ENCODE assay signal across 12 cellular contexts in the genomic region with DNA sequence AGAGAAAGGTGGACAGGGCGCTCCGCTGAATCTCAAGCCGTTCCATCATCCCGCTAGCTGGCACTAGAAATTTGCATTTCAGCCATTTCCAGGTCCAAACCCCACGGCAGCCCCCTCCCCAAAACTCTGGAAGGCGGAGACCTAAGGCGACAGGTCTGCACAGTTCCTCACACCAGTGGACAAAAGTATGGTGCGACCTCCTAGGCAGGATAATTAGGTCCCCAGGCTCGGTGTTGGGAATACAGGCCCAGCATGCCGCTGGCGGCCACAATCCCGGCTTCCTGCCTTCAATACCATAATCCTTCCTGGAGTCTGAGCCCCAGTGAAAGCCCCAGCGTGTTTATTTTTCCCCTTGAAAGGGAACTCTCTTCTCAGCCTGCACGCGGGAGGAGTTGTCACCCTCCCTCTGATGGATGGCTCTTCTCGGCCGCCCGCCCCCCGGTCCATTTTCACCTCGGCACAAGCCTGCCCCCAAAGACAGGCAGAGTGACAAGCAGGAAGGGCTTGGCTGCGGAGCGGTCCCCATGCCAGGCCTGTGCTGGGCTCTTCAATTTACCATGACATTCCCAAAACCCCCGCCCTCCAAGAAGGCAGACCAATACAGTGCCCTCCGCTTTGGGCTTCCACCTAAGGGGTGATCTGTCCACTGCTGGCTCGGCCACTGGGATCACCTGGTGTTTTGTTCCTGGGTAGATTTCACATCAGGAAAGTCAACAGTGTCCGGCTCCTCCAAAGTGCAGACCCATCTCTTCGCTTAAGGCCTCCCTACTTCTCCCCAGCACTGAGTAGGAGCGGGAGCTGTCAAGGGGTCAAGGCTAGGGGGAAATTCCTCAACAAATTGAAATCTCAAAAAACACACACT. TPM values are rescaled to one million over a fixed set of nuclear protein-coding genes. Genes with fewer than 3 reads are reported as not detected.
DNase-seq lines count a peak whose midpoint lies in the region; ATAC-seq, FAIRE-seq and TF ChIP-seq lines count a peak whose summit lies in the region.
"Had no signal": no experiment of that assay in that cellular context is flagged by ENCODE, and none has a peak within 500 bp of the region (broad histone marks: within the 10 kb centered on the region; RNA-seq: fewer than 3 reads in every experiment).

No MANE protein-coding gene starts in this region.

- H3K27me3 Mint-ChIP-seq in GM23338 (ENCODE audit: insufficient read depth, low read depth, poor library complexity), result peaks cover 23% of the 10 kb centered on the region

- H3K4me2 ChIP-seq in GM23338, result peak overlapping the region; percentile 70

- H3K27me3 ChIP-seq in GM23338 (ENCODE audit: insufficient read depth) (no peaks in the 10 kb centered on the region), body of pancreas (peaks cover 0 to 12% of the 10 kb centered on the region in 2 donors)

- H3K36me3 Mint-ChIP-seq in GM23338 (ENCODE audit: low read depth), result peaks cover 46% of the 10 kb centered on the region

- H4K20me1 ChIP-seq in GM23338 (replicated peaks; ENCODE audit: insufficient read depth), result peaks cover 38% of the 10 kb centered on the region

- H3K4me3 ChIP-seq in GM23338, result peak overlapping the region; percentile 82
- H3K4me3 ChIP-seq in body of pancreas, result peak overlapping the region; percentile 10 to 30

- H3K9me3 ChIP-seq in body of pancreas, result no peaks in the 10 kb centered on the region

- H3K9me3 Mint-ChIP-seq in GM23338, result no peaks in the 10 kb centered on the region; the same call in 2 of the 3 replicates

- TF ChIP-seq CTCF in GM23338 (conservative IDR thresholded peaks at IDR 0.05; ENCODE audit: low read depth in 2 of 2) (peak in 1 of 2 experiments; percentile 7; a peak in 1 of 4 replicates), body of pancreas (IDR thresholded peaks at IDR 0.05) (no peak)

- 32 to 52% methylated on average over 23 to 28 of the region's 28 CpGs for whole genome bisulfite sequencing in body of pancreas, 2 donors

- peaks cover 13% of the 10 kb centered on the region; the same call in 1 of the 2 replicates for H3F3A ChIP-seq in GM23338 (replicated peaks; ENCODE audit: low read depth)

- DNase-seq in GM23338 (ENCODE audit: low spot score) (peak; percentile 55), body of pancreas (peak in 3 of 4 donors; percentile 15 to 22 (median 16)), iPS-NIHi11 (ENCODE audit: low spot score) (peak; percentile 44), posterior cingulate gyrus (peak in 8 of 10 donors; percentile 50 to 94 (median 65)), GM19239 (ENCODE audit: insufficient read length, low spot score) (no peak), GF-D8 (lab: John Stamatoyannopoulos, UW) (no peak), RPMI8226 (no peak)
- DNase-seq in stimulated activated CD4-positive, alpha-beta T cell treated with anti-CD3 and anti-CD28 coated beads, Interleukin-4, amount 100 ng/mL, for 4 hours, result no peak
- DNase-seq: activated naive CD4-positive, alpha-beta T cell; NK-92 treated with Interleukin-12 subunit alpha and Interleukin-12 subunit beta, amount 100 ng/mL, for 24 hours; stimulated activated CD4-positive, alpha-beta T cell treated with anti-CD3 and anti-CD28 coated beads, Interleukin-1b, Interleukin-23, amount 100 ng/mL, for 48 hours had no signal

- H3K4me1 ChIP-seq in GM23338 (ENCODE audit: insufficient read depth) (peaks cover 66% of the 10 kb centered on the region), body of pancreas (peaks cover 30% of the 10 kb centered on the region)

- H2AFZ ChIP-seq in GM23338, result no peak overlapping the region

- peak overlapping the region; percentile 94 for H3K4me3 Mint-ChIP-seq in GM23338

- intact Hi-C loops in body of pancreas (cut with DNase I) (no loop called here), posterior cingulate gyrus (cut with DNase I) (loop anchor here (2.0 to 10.0 kb wide), 4 partner anchors 69 to 649 kb away; no protein-coding TSS in a partner anchor)

- H3K36me3 ChIP-seq in GM23338 (ENCODE audit: insufficient read depth) (peaks cover 29% of the 10 kb centered on the region), body of pancreas (replicated peaks in 1 of 2; ENCODE audit: insufficient read depth in 1 of 2, low read depth in 2 of 2) (no peaks in the 10 kb centered on the region)

- peak overlapping the region; percentile 91 for H3K27ac ChIP-seq in GM23338 (ENCODE audit: low read depth)
- H3K27ac ChIP-seq in body of pancreas, result peak overlapping the region; percentile 22 to 77 (median 68)

- H3K9me2 ChIP-seq in GM23338 (ENCODE audit: insufficient read depth), result no peaks in the 10 kb centered on the region

- ATAC-seq in GM23338 (peak; percentile 11), body of pancreas (no peak)

- H3K27ac Mint-ChIP-seq in GM23338, result peak overlapping the region; percentile 98

- peak in 2 of 3 donors; percentile 14 to 29 for TF ChIP-seq POLR2A in body of pancreas (IDR thresholded peaks at IDR 0.05)

- no peak for FAIRE-seq in GM19239 (lab: Jason Lieb, UNC)
- FAIRE-seq: TTC549 had no signal

- peaks cover 70% of the 10 kb centered on the region for H3K4me1 Mint-ChIP-seq in GM23338

- H3K79me2 ChIP-seq in GM23338 (replicated peaks; ENCODE audit: insufficient read depth), result peaks cover 73% of the 10 kb centered on the region

TF ChIP-seq in GM23338, 12 proteins besides CTCF, POLR2A, EP300 and RAD21:
- 0 out of 2 replicates have a peak, but pooled peaks have one; percentile 2 for TF ChIP-seq POLR2AphosphoS5 (IDR thresholded peaks at IDR 0.05; ENCODE audit: low read depth)
- TF ChIP-seq, protein P1, sequence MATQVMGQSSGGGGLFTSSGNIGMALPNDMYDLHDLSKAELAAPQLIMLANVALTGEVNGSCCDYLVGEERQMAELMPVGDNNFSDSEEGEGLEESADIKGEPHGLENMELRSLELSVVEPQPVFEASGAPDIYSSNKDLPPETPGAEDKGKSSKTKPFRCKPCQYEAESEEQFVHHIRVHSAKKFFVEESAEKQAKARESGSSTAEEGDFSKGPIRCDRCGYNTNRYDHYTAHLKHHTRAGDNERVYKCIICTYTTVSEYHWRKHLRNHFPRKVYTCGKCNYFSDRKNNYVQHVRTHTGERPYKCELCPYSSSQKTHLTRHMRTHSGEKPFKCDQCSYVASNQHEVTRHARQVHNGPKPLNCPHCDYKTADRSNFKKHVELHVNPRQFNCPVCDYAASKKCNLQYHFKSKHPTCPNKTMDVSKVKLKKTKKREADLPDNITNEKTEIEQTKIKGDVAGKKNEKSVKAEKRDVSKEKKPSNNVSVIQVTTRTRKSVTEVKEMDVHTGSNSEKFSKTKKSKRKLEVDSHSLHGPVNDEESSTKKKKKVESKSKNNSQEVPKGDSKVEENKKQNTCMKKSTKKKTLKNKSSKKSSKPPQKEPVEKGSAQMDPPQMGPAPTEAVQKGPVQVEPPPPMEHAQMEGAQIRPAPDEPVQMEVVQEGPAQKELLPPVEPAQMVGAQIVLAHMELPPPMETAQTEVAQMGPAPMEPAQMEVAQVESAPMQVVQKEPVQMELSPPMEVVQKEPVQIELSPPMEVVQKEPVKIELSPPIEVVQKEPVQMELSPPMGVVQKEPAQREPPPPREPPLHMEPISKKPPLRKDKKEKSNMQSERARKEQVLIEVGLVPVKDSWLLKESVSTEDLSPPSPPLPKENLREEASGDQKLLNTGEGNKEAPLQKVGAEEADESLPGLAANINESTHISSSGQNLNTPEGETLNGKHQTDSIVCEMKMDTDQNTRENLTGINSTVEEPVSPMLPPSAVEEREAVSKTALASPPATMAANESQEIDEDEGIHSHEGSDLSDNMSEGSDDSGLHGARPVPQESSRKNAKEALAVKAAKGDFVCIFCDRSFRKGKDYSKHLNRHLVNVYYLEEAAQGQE (IDR thresholded peaks at IDR 0.05; ENCODE audit: unreplicated experiment), result no peak

RNA-seq across cellular contexts. Expression of a gene that starts 2.2 kb away (rescaled TPM):
- 82.5 and 106 TPM in 2 replicates for total RNA-seq in GM23338 (2014; rRNA removed; shearing (Covaris generic))
- polyA plus RNA-seq in GM23338 (2016; fragmentation: Nextera tagmentation; extraction: Ambion mirVana), result 31.1 and 32.3 TPM in 2 replicates
- 10 to 100 TPM; 56.0 to 78.1 TPM for total RNA-seq in body of pancreas

Comparison
In these comparisons a context has a peak if more than half of its experiments do, and no peak if none do; other contexts are left out.
1. DNase-seq: peak in GM23338 (single experiment), body of pancreas (3 of 4), iPS-NIHi11 (single experiment) and posterior cingulate gyrus (8 of 10); none in GM19239 (single experiment), stimulated activated CD4-positive, alpha-beta T cell treated with anti-CD3 and anti-CD28 coated beads, Interleukin-4, amount 100 ng/mL, for 4 hours (0 of 2), GF-D8 (single experiment) and RPMI8226 (single experiment).